22 cellular contexts compared by ENCODE assay signal in genomic region chr2:157106950-157107349, GRCh38.
"Had no signal": no experiment of that assay in that cellular context is flagged by ENCODE, and none has a peak within 500 bp of the region (broad histone marks: within the 10 kb centered on the region; RNA-seq: fewer than 3 reads in every experiment).

No MANE protein-coding gene starts in this region.

- H3K27me3 Mint-ChIP-seq: activated T-cell treated with anti-CD3 and anti-CD28 coated beads, Interleukin-2, amount 50 U/mL, for 24 hours; natural killer cell treated with Interleukin-12 subunit alpha and Interleukin-12 subunit beta and Interleukin-15 and Interleukin-18, amount 100 ng/mL, for 72 hours; stimulated activated naive B cell treated with anti-CD40 and anti-IgM and Interleukin-4, amounts not matched to agents 10 μg/mL and 1 μg/mL and 100 μg/mL, for 72 hours had no signal

- H3K4me1 Mint-ChIP-seq: activated T-helper 17 cell treated with anti-CD3 and anti-CD28 coated beads, Interleukin-2, amount 50 U/mL, for 72 hours; stimulated activated naive B cell treated with anti-CD40 and anti-IgM and Interleukin-4, amounts not matched to agents 10 μg/mL and 1 μg/mL and 100 μg/mL, for 72 hours had no signal

- H3K36me3 ChIP-seq: colonic mucosa, esophagus muscularis mucosa had no signal

- H3K27ac Mint-ChIP-seq: activated naive CD4-positive, alpha-beta T cell treated with anti-CD3 and anti-CD28 coated beads, Interleukin-2, amount 50 U/mL, for 72 hours; activated T-cell treated with anti-CD3 and anti-CD28 coated beads, Interleukin-2, amount 50 U/mL, for 24 hours; activated T-helper 17 cell treated with anti-CD3 and anti-CD28 coated beads, Interleukin-2, amount 50 U/mL, for 72 hours; effector memory CD8-positive, alpha-beta T cell; natural killer cell treated with Interleukin-12 subunit alpha and Interleukin-12 subunit beta and Interleukin-15 and Interleukin-18, amount 100 ng/mL, for 72 hours; stimulated activated naive B cell treated with anti-CD40 and anti-IgM and Interleukin-4, amounts not matched to agents 10 μg/mL and 1 μg/mL and 100 μg/mL, for 72 hours had no signal

- H3K79me2 ChIP-seq: parathyroid adenoma had no signal

- DNase-seq: activated CD4-positive, alpha-beta T cell treated with anti-CD3 and anti-CD28 coated beads for 1 hour; activated CD4-positive, alpha-beta T cell treated with anti-CD3 and anti-CD28 coated beads, Interleukin-2, amount 50 U/mL, for 1 hour; activated T-cell treated with anti-CD3 and anti-CD28 coated beads, Interleukin-2, amount 50 U/mL, for 24 hours; aorta; central memory CD4-positive, alpha-beta T cell; colonic mucosa; dorsolateral prefrontal cortex; effector memory CD8-positive, alpha-beta T cell; hippocampal formation; left ventricle myocardium superior; right cardiac atrium; stimulated activated naive B cell treated with anti-CD40 and anti-IgM and Interleukin-4, amounts not matched to agents 10 μg/mL and 1 μg/mL and 100 μg/mL, for 72 hours; T-helper 9 cell; testis; trophoblast cell had no signal

- H3K4me3 ChIP-seq: colonic mucosa, dorsolateral prefrontal cortex, esophagus muscularis mucosa, skin epidermis, testis had no signal

- FAIRE-seq: frontal cortex had no signal

- H3K9me3 ChIP-seq: colonic mucosa, testis had no signal

- H3K27me3 ChIP-seq: colonic mucosa, esophagus muscularis mucosa, testis had no signal

- H3K27ac ChIP-seq: colonic mucosa, dorsolateral prefrontal cortex, esophagus muscularis mucosa, parathyroid adenoma, skin epidermis, testis had no signal

- H3K4me3 Mint-ChIP-seq: activated T-cell treated with anti-CD3 and anti-CD28 coated beads, Interleukin-2, amount 50 U/mL, for 24 hours; activated T-helper 17 cell treated with anti-CD3 and anti-CD28 coated beads, Interleukin-2, amount 50 U/mL, for 72 hours; effector memory CD8-positive, alpha-beta T cell; natural killer cell treated with Interleukin-12 subunit alpha and Interleukin-12 subunit beta and Interleukin-15 and Interleukin-18, amount 100 ng/mL, for 72 hours; stimulated activated naive B cell treated with anti-CD40 and anti-IgM and Interleukin-4, amounts not matched to agents 10 μg/mL and 1 μg/mL and 100 μg/mL, for 72 hours had no signal

- H3K4me1 ChIP-seq: colonic mucosa, esophagus muscularis mucosa, parathyroid adenoma, testis had no signal

- ATAC-seq: activated naive CD4-positive, alpha-beta T cell treated with anti-CD3 and anti-CD28 coated beads, Interleukin-2, amount 50 U/mL, for 72 hours; activated T-helper 17 cell treated with anti-CD3 and anti-CD28 coated beads, Interleukin-2, amount 50 U/mL, for 72 hours; effector memory CD8-positive, alpha-beta T cell; left ventricle myocardium superior; right cardiac atrium; stimulated activated naive B cell treated with anti-CD40 and anti-IgM and Interleukin-4, amounts not matched to agents 10 μg/mL and 1 μg/mL and 100 μg/mL, for 72 hours had no signal

- H2AFZ ChIP-seq: parathyroid adenoma had no signal

- H3K9ac ChIP-seq: parathyroid adenoma had no signal

- H3K36me3 Mint-ChIP-seq: activated naive CD4-positive, alpha-beta T cell treated with anti-CD3 and anti-CD28 coated beads, Interleukin-2, amount 50 U/mL, for 72 hours; stimulated activated naive B cell treated with anti-CD40 and anti-IgM and Interleukin-4, amounts not matched to agents 10 μg/mL and 1 μg/mL and 100 μg/mL, for 72 hours had no signal
